In the genomic region with DNA sequence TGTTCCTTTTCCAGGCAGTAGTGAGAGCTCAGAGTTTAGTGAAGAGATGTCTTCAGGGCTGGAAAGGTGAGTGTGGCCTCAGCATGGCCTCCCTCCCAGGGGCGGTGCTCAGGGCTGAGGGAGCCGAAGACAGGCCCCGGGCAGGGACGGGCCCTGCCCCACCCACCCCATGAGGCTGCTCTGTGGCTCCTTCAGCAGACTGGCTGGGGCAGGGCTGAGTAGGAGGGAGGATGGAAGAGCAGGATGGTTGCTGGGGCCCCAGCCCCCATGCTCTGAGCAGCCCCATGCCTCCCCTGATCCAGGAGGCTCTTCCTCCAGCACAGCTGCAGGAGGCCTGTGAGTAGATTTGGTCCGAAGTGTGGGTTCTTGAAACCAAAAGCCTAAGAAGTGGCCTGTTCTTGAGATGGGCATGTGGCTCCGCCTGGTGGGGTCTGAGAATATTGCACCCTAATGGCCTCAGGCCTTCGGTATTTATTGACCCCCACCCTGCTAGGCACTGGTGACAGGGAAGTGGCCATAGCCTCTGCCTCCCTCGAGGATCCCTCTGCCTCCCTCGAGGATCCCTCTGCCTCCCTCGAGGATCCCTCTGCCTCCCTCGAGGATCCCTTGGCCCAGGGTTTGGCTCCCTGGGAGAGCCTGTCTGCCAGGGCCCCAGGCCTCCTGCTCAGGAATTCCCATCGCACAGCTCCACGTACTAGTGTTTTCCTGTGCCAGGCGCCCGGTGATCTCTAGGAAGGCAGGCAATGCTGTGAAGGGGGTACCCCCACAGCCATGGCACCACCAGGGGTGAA, we compare ENCODE assay signal across 8 cellular contexts.
DNase-seq lines count a peak whose midpoint lies in the region; ATAC-seq and TF ChIP-seq lines count a peak whose summit lies in the region.

No MANE protein-coding gene starts in this region.

- peak; percentile 88 for TF ChIP-seq CTCF in CD4-positive, alpha-beta T cell (IDR thresholded peaks at IDR 0.05)
- TF ChIP-seq CTCF in H9 (conservative IDR thresholded peaks at IDR 0.05) = peak; percentile 96

- peaks cover 10% of the 10 kb centered on the region for H3K4me1 Mint-ChIP-seq in CD4-positive, alpha-beta T cell (ENCODE audit: low read depth)
- H3K4me1 Mint-ChIP-seq in H9 = peaks cover 2 to 13% of the 10 kb centered on the region in 2 experiments; a peak in 3 of 4 replicates

- H2BK12ac ChIP-seq in H9 (ENCODE audit: insufficient read length, low read depth, low read length) = no peak overlapping the region

- H3K9ac ChIP-seq in H9 (ENCODE audit: extremely low read depth, insufficient read length, low read length) = no peak overlapping the region

- no peak overlapping the region for H4K5ac ChIP-seq in H9 (ENCODE audit: insufficient read length, low read depth, low read length)

- no peak overlapping the region for H3K4me2 ChIP-seq in H9 (ENCODE audit: insufficient read depth, insufficient read length, low read length)

- peak; percentile 61 to 81 (median 69) for DNase-seq in CD4-positive, alpha-beta T cell
- DNase-seq in H9 (peak; percentile 88), NCI-H526 (lab: John Stamatoyannopoulos, UW) (peak; percentile 5 to 71), ecto neural progenitor cell (ENCODE audit: low spot score) (peak; percentile 89), medulla oblongata (ENCODE audit: extremely low spot score) (peak; percentile 90)
- DNase-seq in activated CD4-positive, alpha-beta T cell treated with anti-CD3 and anti-CD28 coated beads, Interleukin-2, amount 50 U/mL, for 4 hours = peak; percentile 70 to 77
- DNase-seq in stimulated activated CD8-positive, alpha-beta memory T cell treated with anti-CD3 and anti-CD28 coated beads, Interleukin-12 subunit alpha, Interleukin-12 subunit beta, amount 100 ng/mL, for 1 hour (ENCODE audit: low read depth) = peak; percentile 60

- WGBS in H9 (ENCODE audit: extremely low coverage, insufficient read length, low lambda C conversion rate) = no CpG with 5 or more reads among the region's 15 CpGs

- H3K23me2 ChIP-seq in H9 (ENCODE audit: insufficient read length, low read depth, low read length, poor library complexity, severe bottlenecking) = peaks cover 2% of the 10 kb centered on the region

- H3K79me1 ChIP-seq in H9 (ENCODE audit: insufficient read depth, low read depth, low read length, poor library complexity, severe bottlenecking) = no peaks in the 10 kb centered on the region

- no peak overlapping the region for H2BK120ac ChIP-seq in H9 (ENCODE audit: low read depth, low read length, poor library complexity, severe bottlenecking)

- no peak overlapping the region for H2BK15ac ChIP-seq in H9 (ENCODE audit: low read depth, low read length)

- CTCF ChIA-PET in CD4-positive, alpha-beta T cell (lab: Charles Lee) = interaction anchor here (0.9 to 5.3 kb wide), 4 partner anchors 213 to 261 kb away, joined by 3 to 34 read pairs (median 6); no protein-coding TSS in a partner anchor

- H3K27me3 ChIP-seq in CD4-positive, alpha-beta T cell (ENCODE audit: control insufficient read depth, insufficient read depth, low read length) = peaks cover 5% of the 10 kb centered on the region
- H3K27me3 ChIP-seq in H9 (ENCODE audit: insufficient read depth, low read length) = no peaks in the 10 kb centered on the region

- H3K36me3 Mint-ChIP-seq in CD4-positive, alpha-beta T cell (ENCODE audit: low read depth) = no peaks in the 10 kb centered on the region
- peaks cover 0 to 2% (median 2%) of the 10 kb centered on the region in 3 experiments; a peak in 1 of 7 replicates for H3K36me3 Mint-ChIP-seq in H9 (ENCODE audit: insufficient read depth in 1 of 3, low read depth in 3 of 3)

- peak; percentile 72 for ATAC-seq in CD4-positive, alpha-beta T cell (ENCODE audit: poor library complexity)
- ATAC-seq in HG02884 (IDR thresholded peaks at IDR 0.05; ENCODE audit: unreplicated experiment) = no peak

- H3K9me3 ChIP-seq in CD4-positive, alpha-beta T cell (ENCODE audit: control insufficient read depth, low read length) = no peaks in the 10 kb centered on the region
- H3K9me3 ChIP-seq in H9 (ENCODE audit: control insufficient read depth, low read depth, low read length) = no peaks in the 10 kb centered on the region

- no peaks in the 10 kb centered on the region for H3K4me1 ChIP-seq in H9 (ENCODE audit: insufficient read depth, low read length)

- peaks cover 28% of the 10 kb centered on the region for H3K27me3 Mint-ChIP-seq in CD4-positive, alpha-beta T cell
- no peaks in the 10 kb centered on the region for H3K27me3 Mint-ChIP-seq in H9 (ENCODE audit: low read depth)

- H2AFZ ChIP-seq in H9 (ENCODE audit: low read length) = no peak overlapping the region

- no peaks in the 10 kb centered on the region for H3K79me2 ChIP-seq in H9 (ENCODE audit: insufficient read depth, low read length)

- H3T11ph ChIP-seq in H9 (ENCODE audit: low read length) = no peak overlapping the region

- H4K8ac ChIP-seq in H9 (replicated peaks; ENCODE audit: insufficient read length, low read depth, low read length) = peak overlapping the region; percentile 8

- H4K20me1 ChIP-seq in H9 (ENCODE audit: control insufficient read depth, insufficient read depth, insufficient read length) = no peaks in the 10 kb centered on the region

- no peak overlapping the region for H3K18ac ChIP-seq in H9 (ENCODE audit: insufficient read length, low read depth, low read length)

- H3K27ac Mint-ChIP-seq in CD4-positive, alpha-beta T cell = no peak overlapping the region
- H3K27ac Mint-ChIP-seq in H9 = no peak overlapping the region; a peak in 2 of 7 replicates

- H3K9me3 Mint-ChIP-seq in CD4-positive, alpha-beta T cell = no peaks in the 10 kb centered on the region
- H3K9me3 Mint-ChIP-seq in H9 = no peaks in the 10 kb centered on the region

- H3K23ac ChIP-seq in H9 (ENCODE audit: insufficient read length, low read depth, low read length) = no peak overlapping the region

- H3K27ac ChIP-seq in CD4-positive, alpha-beta T cell (ENCODE audit: low read depth, low read length) = no peak overlapping the region
- H3K27ac ChIP-seq in H9 (ENCODE audit: insufficient read length, low read depth, low read length) = no peak overlapping the region

- H3K4me3 Mint-ChIP-seq in CD4-positive, alpha-beta T cell = no peak overlapping the region
- H3K4me3 Mint-ChIP-seq in H9 = no peak overlapping the region

- intact Hi-C loops in CD4-positive, alpha-beta T cell (cut with DNase I, micrococcal nuclease) = loop anchor here (1.0 kb wide), 2 partner anchors 233 to 259 kb away; no protein-coding TSS in a partner anchor

- H2BK20ac ChIP-seq in H9 (ENCODE audit: low read depth, low read length, poor library complexity, severe bottlenecking) = no peak overlapping the region

- H2AK5ac ChIP-seq in H9 (ENCODE audit: insufficient read length, low read length) = no peak overlapping the region

- H3K56ac ChIP-seq in H9 (ENCODE audit: insufficient read length, low read depth, low read length) = no peak overlapping the region

- H2BK5ac ChIP-seq in H9 (ENCODE audit: insufficient read length, low read length) = no peak overlapping the region

- no peak overlapping the region for H3K14ac ChIP-seq in H9 (ENCODE audit: insufficient read depth, low read length)

- no peak overlapping the region for H4K91ac ChIP-seq in H9 (ENCODE audit: insufficient read length, low read depth, low read length)

- POLR2A ChIA-PET in CD4-positive, alpha-beta T cell (lab: Charles Lee) = interaction anchor here (0.8 to 1.5 kb wide), 3 partner anchors 213 to 259 kb away, joined by 3 to 4 read pairs (median 3); no protein-coding TSS in a partner anchor

- H3K4ac ChIP-seq in H9 (ENCODE audit: low read depth, low read length) = no peak overlapping the region

Comparison
In these comparisons a context has a peak if more than half of its experiments do, and no peak if none do; other contexts are left out.
1. DNase-seq: peak in every context shown above with its lines; median percentile 90 in medulla oblongata; 89 in ecto neural progenitor cell; 88 in H9; 74 in activated CD4-positive, alpha-beta T cell treated with anti-CD3 and anti-CD28 coated beads, Interleukin-2, amount 50 U/mL, for 4 hours; 69 in CD4-positive, alpha-beta T cell; 60 in stimulated activated CD8-positive, alpha-beta memory T cell treated with anti-CD3 and anti-CD28 coated beads, Interleukin-12 subunit alpha, Interleukin-12 subunit beta, amount 100 ng/mL, for 1 hour; 38 in NCI-H526.